Comparison of ENCODE assay signal across 8 cellular contexts in genomic region chr10:100999742-101000601, GRCh38. TPM values are rescaled to one million over a fixed set of nuclear protein-coding genes. Genes with fewer than 3 reads are reported as not detected.
DNase-seq lines count a peak whose midpoint lies in the region; ATAC-seq and TF ChIP-seq lines count a peak whose summit lies in the region.

LZTS2 (plus strand) TSS chr10:100999808; CDS start chr10:101002539, 2,731 bp downstream.

- peak within 1 kb of the TSS; percentile 92 for H3K4me3 Mint-ChIP-seq in activated naive CD4-positive, alpha-beta T cell treated with anti-CD3 and anti-CD28 coated beads, Interleukin-2, amount 50 U/mL, for 24 hours
- H3K4me3 Mint-ChIP-seq in nephron progenitor cell, result peak within 1 kb of the TSS; percentile 92

- no peaks in the 10 kb centered on the region for H3K27me3 Mint-ChIP-seq in activated naive CD4-positive, alpha-beta T cell treated with anti-CD3 and anti-CD28 coated beads, Interleukin-2, amount 50 U/mL, for 24 hours
- peaks cover 3% of the 10 kb centered on the region for H3K27me3 Mint-ChIP-seq in nephron progenitor cell (ENCODE audit: low read depth, poor library complexity)

- DNase-seq in activated naive CD4-positive, alpha-beta T cell (lab: John Stamatoyannopoulos, UW), result no peak
- DNase-seq in UCSD-AML1 (lab: John Stamatoyannopoulos, UW; ENCODE audit: unreplicated experiment) (peak; percentile 30), fibroblast of villous mesenchyme (ENCODE audit: low read depth) (peak; percentile 32), nephron progenitor cell (peak; percentile 77)

- H3K9me3 Mint-ChIP-seq in activated naive CD4-positive, alpha-beta T cell treated with anti-CD3 and anti-CD28 coated beads, Interleukin-2, amount 50 U/mL, for 24 hours, result no peaks in the 10 kb centered on the region
- H3K9me3 Mint-ChIP-seq in nephron progenitor cell, result no peaks in the 10 kb centered on the region

- no peaks in the 10 kb centered on the region for H3K36me3 Mint-ChIP-seq in activated naive CD4-positive, alpha-beta T cell treated with anti-CD3 and anti-CD28 coated beads, Interleukin-2, amount 50 U/mL, for 24 hours
- H3K36me3 Mint-ChIP-seq in nephron progenitor cell (ENCODE audit: low read depth), result peaks cover 12% of the 10 kb centered on the region

- H3K4me1 Mint-ChIP-seq in activated naive CD4-positive, alpha-beta T cell treated with anti-CD3 and anti-CD28 coated beads, Interleukin-2, amount 50 U/mL, for 24 hours, result peaks cover 25% of the 10 kb centered on the region
- peaks cover 42% of the 10 kb centered on the region for H3K4me1 Mint-ChIP-seq in nephron progenitor cell

- peak within 1 kb of the TSS; percentile 91 for H3K4me3 ChIP-seq in fibroblast of villous mesenchyme (ENCODE audit: low read depth, low read length)

- H3K27ac Mint-ChIP-seq in activated naive CD4-positive, alpha-beta T cell treated with anti-CD3 and anti-CD28 coated beads, Interleukin-2, amount 50 U/mL, for 24 hours, result peak within 1 kb of the TSS; percentile 96
- H3K27ac Mint-ChIP-seq in nephron progenitor cell, result peak within 1 kb of the TSS; percentile 97

- ATAC-seq in GM21423 (IDR thresholded peaks at IDR 0.05; ENCODE audit: unreplicated experiment), result no peak
- no peak for ATAC-seq in HG02798 (IDR thresholded peaks at IDR 0.05; ENCODE audit: poor library complexity, unreplicated experiment)
- ATAC-seq in HG03342 (IDR thresholded peaks at IDR 0.05; ENCODE audit: unreplicated experiment), result no peak

- no peak for TF ChIP-seq CTCF in fibroblast of villous mesenchyme (IDR thresholded peaks at IDR 0.05; ENCODE audit: insufficient read depth, low read depth, low read length)
- no peak for TF ChIP-seq CTCF in nephron progenitor cell (IDR thresholded peaks at IDR 0.05)

RNA-seq across cellular contexts. Expression of gene LZTS2, which starts in this region (rescaled TPM):
- 87.7 and 134 TPM in 2 replicates for total RNA-seq in fibroblast of villous mesenchyme

Comparison
In these comparisons a context has a peak if more than half of its experiments do, and no peak if none do; other contexts are left out.
1. DNase-seq: peak in UCSD-AML1 (single experiment), fibroblast of villous mesenchyme (single experiment) and nephron progenitor cell (single experiment); none in activated naive CD4-positive, alpha-beta T cell (0 of 4).